ENCODE assay signal across 1 cellular context in the genomic region with DNA sequence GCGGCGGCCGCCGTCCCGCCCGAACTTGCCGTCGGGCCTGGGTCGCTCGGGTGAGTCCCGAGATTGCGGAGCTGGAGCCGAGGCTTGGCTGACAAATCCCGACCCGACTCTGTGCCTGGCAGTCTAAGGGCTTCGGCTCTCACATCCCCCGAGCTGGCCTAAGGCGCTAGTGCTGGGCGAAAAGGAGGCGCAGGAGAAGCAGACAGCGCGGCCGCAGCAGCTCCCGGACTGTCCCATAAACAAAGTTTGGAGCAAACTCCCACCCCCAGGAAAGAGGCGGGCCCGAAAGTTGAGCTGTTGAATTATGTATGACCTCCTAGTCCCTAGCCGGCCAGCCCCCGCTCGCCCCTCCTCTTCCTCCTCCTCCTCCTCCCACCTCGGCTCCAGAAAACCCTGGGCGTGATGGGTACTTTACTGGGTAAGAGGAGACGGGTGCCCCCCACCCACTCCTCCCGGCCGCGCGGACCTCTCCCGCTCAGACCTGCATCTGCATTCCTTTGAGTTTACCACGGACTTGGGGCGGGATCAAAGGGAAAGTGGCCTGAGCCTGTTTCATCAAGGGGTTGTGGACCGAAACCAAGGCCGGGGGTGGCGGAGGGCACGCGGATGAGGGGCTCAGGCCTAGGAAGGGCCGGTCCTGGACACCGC.
TF ChIP-seq lines count a peak whose summit lies in the region.

A gene (minus strand): TSS at position 230 of the 648 bp plus-strand sequence. CDS start 719 bp downstream, outside the sequence.

TF ChIP-seq in HepG2, 621 proteins besides CTCF, POLR2A, EP300 and RAD21 (continued from another document and continues in another):
- TF ChIP-seq, protein P1, sequence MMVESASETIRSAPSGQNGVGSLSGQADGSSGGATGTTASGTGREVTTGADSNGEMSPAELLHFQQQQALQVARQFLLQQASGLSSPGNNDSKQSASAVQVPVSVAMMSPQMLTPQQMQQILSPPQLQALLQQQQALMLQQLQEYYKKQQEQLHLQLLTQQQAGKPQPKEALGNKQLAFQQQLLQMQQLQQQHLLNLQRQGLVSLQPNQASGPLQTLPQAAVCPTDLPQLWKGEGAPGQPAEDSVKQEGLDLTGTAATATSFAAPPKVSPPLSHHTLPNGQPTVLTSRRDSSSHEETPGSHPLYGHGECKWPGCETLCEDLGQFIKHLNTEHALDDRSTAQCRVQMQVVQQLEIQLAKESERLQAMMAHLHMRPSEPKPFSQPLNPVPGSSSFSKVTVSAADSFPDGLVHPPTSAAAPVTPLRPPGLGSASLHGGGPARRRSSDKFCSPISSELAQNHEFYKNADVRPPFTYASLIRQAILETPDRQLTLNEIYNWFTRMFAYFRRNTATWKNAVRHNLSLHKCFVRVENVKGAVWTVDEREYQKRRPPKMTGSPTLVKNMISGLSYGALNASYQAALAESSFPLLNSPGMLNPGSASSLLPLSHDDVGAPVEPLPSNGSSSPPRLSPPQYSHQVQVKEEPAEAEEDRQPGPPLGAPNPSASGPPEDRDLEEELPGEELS (CRISPR knock-in tag; IDR thresholded peaks at IDR 0.05) = peak; percentile 54; the same call in 1 of the 2 replicates
- TF ChIP-seq MIER2 (CRISPR knock-in tag; IDR thresholded peaks at IDR 0.05) (no peak; the same call in 1 of the 2 replicates), GZF1 (CRISPR knock-in tag; IDR thresholded peaks at IDR 0.05) (no peak), ASH2L (IDR thresholded peaks at IDR 0.05; ENCODE audit: insufficient read length, low read depth, low read length) (peak; percentile 83), FOSL1 (CRISPR knock-in tag; IDR thresholded peaks at IDR 0.05; ENCODE audit: borderline replicate concordance) (no peak), RAD51 (IDR thresholded peaks at IDR 0.05; ENCODE audit: borderline replicate concordance) (no peak), ZNF558 (CRISPR knock-in tag; IDR thresholded peaks at IDR 0.05; ENCODE audit: borderline replicate concordance) (peak; percentile 95), RFX3 (CRISPR knock-in tag; IDR thresholded peaks at IDR 0.05) (no peak), SMYD3 (CRISPR knock-in tag; IDR thresholded peaks at IDR 0.05) (0 out of 2 replicates have a peak, but pooled peaks have one; percentile 36), ZBTB38 (CRISPR knock-in tag; IDR thresholded peaks at IDR 0.05) (peak; percentile 27; the same call in 1 of the 2 replicates), MAFK (conservative IDR thresholded peaks at IDR 0.05 in 1 of 2, IDR thresholded peaks at IDR 0.05 in 1 of 2; ENCODE audit: low read length in 2 of 2) (no peak), KDM6A (CRISPR knock-in tag; IDR thresholded peaks at IDR 0.05; ENCODE audit: low read depth) (no peak; the same call in 1 of the 2 replicates), SMC3 (IDR thresholded peaks at IDR 0.05; ENCODE audit: low read length) (no peak), HNRNPK (IDR thresholded peaks at IDR 0.05; ENCODE audit: low read depth, low read length, poor library complexity, severe bottlenecking) (no peak), NCOA5 (CRISPR knock-in tag; IDR thresholded peaks at IDR 0.05) (no peak), FOXC1 (CRISPR knock-in tag; IDR thresholded peaks at IDR 0.05; ENCODE audit: borderline replicate concordance) (peak; percentile 74; the same call in 1 of the 2 replicates), ZNF674 (CRISPR knock-in tag; IDR thresholded peaks at IDR 0.05; ENCODE audit: low read depth) (no peak), SIN3A (IDR thresholded peaks at IDR 0.05; ENCODE audit: borderline replicate concordance, low read depth, low read length) (peak; percentile 86; the same call in 1 of the 2 replicates), BHLHE40 (IDR thresholded peaks at IDR 0.05; ENCODE audit: low read length) (no peak), ZNF547 (CRISPR knock-in tag; IDR thresholded peaks at IDR 0.05) (peak; percentile 52; the same call in 1 of the 2 replicates), ZNF232 (CRISPR knock-in tag; IDR thresholded peaks at IDR 0.05; ENCODE audit: borderline replicate concordance) (peak; percentile 66)
- TF ChIP-seq, protein P2, sequence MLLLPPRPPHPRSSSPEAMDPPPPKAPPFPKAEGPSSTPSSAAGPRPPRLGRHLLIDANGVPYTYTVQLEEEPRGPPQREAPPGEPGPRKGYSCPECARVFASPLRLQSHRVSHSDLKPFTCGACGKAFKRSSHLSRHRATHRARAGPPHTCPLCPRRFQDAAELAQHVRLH (CRISPR knock-in tag; IDR thresholded peaks at IDR 0.05; ENCODE audit: borderline replicate concordance, low read depth) = no peak
- TF ChIP-seq, protein P3, sequence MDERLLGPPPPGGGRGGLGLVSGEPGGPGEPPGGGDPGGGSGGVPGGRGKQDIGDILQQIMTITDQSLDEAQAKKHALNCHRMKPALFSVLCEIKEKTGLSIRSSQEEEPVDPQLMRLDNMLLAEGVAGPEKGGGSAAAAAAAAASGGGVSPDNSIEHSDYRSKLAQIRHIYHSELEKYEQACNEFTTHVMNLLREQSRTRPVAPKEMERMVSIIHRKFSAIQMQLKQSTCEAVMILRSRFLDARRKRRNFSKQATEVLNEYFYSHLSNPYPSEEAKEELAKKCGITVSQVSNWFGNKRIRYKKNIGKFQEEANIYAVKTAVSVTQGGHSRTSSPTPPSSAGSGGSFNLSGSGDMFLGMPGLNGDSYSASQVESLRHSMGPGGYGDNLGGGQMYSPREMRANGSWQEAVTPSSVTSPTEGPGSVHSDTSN (CRISPR knock-in tag; IDR thresholded peaks at IDR 0.05) = no peak
- TF ChIP-seq, protein P4, sequence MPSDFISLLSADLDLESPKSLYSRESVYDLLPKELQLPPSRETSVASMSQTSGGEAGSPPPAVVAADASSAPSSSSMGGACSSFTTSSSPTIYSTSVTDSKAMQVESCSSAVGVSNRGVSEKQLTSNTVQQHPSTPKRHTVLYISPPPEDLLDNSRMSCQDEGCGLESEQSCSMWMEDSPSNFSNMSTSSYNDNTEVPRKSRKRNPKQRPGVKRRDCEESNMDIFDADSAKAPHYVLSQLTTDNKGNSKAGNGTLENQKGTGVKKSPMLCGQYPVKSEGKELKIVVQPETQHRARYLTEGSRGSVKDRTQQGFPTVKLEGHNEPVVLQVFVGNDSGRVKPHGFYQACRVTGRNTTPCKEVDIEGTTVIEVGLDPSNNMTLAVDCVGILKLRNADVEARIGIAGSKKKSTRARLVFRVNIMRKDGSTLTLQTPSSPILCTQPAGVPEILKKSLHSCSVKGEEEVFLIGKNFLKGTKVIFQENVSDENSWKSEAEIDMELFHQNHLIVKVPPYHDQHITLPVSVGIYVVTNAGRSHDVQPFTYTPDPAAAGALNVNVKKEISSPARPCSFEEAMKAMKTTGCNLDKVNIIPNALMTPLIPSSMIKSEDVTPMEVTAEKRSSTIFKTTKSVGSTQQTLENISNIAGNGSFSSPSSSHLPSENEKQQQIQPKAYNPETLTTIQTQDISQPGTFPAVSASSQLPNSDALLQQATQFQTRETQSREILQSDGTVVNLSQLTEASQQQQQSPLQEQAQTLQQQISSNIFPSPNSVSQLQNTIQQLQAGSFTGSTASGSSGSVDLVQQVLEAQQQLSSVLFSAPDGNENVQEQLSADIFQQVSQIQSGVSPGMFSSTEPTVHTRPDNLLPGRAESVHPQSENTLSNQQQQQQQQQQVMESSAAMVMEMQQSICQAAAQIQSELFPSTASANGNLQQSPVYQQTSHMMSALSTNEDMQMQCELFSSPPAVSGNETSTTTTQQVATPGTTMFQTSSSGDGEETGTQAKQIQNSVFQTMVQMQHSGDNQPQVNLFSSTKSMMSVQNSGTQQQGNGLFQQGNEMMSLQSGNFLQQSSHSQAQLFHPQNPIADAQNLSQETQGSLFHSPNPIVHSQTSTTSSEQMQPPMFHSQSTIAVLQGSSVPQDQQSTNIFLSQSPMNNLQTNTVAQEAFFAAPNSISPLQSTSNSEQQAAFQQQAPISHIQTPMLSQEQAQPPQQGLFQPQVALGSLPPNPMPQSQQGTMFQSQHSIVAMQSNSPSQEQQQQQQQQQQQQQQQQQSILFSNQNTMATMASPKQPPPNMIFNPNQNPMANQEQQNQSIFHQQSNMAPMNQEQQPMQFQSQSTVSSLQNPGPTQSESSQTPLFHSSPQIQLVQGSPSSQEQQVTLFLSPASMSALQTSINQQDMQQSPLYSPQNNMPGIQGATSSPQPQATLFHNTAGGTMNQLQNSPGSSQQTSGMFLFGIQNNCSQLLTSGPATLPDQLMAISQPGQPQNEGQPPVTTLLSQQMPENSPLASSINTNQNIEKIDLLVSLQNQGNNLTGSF (CRISPR knock-in tag; IDR thresholded peaks at IDR 0.05) = no peak
- TF ChIP-seq, protein P5, sequence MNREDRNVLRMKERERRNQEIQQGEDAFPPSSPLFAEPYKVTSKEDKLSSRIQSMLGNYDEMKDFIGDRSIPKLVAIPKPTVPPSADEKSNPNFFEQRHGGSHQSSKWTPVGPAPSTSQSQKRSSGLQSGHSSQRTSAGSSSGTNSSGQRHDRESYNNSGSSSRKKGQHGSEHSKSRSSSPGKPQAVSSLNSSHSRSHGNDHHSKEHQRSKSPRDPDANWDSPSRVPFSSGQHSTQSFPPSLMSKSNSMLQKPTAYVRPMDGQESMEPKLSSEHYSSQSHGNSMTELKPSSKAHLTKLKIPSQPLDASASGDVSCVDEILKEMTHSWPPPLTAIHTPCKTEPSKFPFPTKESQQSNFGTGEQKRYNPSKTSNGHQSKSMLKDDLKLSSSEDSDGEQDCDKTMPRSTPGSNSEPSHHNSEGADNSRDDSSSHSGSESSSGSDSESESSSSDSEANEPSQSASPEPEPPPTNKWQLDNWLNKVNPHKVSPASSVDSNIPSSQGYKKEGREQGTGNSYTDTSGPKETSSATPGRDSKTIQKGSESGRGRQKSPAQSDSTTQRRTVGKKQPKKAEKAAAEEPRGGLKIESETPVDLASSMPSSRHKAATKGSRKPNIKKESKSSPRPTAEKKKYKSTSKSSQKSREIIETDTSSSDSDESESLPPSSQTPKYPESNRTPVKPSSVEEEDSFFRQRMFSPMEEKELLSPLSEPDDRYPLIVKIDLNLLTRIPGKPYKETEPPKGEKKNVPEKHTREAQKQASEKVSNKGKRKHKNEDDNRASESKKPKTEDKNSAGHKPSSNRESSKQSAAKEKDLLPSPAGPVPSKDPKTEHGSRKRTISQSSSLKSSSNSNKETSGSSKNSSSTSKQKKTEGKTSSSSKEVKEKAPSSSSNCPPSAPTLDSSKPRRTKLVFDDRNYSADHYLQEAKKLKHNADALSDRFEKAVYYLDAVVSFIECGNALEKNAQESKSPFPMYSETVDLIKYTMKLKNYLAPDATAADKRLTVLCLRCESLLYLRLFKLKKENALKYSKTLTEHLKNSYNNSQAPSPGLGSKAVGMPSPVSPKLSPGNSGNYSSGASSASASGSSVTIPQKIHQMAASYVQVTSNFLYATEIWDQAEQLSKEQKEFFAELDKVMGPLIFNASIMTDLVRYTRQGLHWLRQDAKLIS (CRISPR knock-in tag; IDR thresholded peaks at IDR 0.05) = 0 out of 2 replicates have a peak, but pooled peaks have one; percentile 15
- TF ChIP-seq, protein P6, sequence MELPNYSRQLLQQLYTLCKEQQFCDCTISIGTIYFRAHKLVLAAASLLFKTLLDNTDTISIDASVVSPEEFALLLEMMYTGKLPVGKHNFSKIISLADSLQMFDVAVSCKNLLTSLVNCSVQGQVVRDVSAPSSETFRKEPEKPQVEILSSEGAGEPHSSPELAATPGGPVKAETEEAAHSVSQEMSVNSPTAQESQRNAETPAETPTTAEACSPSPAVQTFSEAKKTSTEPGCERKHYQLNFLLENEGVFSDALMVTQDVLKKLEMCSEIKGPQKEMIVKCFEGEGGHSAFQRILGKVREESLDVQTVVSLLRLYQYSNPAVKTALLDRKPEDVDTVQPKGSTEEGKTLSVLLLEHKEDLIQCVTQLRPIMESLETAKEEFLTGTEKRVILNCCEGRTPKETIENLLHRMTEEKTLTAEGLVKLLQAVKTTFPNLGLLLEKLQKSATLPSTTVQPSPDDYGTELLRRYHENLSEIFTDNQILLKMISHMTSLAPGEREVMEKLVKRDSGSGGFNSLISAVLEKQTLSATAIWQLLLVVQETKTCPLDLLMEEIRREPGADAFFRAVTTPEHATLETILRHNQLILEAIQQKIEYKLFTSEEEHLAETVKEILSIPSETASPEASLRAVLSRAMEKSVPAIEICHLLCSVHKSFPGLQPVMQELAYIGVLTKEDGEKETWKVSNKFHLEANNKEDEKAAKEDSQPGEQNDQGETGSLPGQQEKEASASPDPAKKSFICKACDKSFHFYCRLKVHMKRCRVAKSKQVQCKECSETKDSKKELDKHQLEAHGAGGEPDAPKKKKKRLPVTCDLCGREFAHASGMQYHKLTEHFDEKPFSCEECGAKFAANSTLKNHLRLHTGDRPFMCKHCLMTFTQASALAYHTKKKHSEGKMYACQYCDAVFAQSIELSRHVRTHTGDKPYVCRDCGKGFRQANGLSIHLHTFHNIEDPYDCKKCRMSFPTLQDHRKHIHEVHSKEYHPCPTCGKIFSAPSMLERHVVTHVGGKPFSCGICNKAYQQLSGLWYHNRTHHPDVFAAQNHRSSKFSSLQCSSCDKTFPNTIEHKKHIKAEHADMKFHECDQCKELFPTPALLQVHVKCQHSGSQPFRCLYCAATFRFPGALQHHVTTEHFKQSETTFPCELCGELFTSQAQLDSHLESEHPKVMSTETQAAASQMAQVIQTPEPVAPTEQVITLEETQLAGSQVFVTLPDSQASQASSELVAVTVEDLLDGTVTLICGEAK (IDR thresholded peaks at IDR 0.05) = no peak
- TF ChIP-seq, protein P6 (CRISPR knock-in tag; IDR thresholded peaks at IDR 0.05) = no peak
- TF ChIP-seq, protein P7, sequence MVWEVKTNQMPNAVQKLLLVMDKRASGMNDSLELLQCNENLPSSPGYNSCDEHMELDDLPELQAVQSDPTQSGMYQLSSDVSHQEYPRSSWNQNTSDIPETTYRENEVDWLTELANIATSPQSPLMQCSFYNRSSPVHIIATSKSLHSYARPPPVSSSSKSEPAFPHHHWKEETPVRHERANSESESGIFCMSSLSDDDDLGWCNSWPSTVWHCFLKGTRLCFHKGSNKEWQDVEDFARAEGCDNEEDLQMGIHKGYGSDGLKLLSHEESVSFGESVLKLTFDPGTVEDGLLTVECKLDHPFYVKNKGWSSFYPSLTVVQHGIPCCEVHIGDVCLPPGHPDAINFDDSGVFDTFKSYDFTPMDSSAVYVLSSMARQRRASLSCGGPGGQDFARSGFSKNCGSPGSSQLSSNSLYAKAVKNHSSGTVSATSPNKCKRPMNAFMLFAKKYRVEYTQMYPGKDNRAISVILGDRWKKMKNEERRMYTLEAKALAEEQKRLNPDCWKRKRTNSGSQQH (CRISPR knock-in tag; IDR thresholded peaks at IDR 0.05; ENCODE audit: low read depth) = no peak
